Comparison of ENCODE assay signal across 2 cellular contexts in the genomic region with DNA sequence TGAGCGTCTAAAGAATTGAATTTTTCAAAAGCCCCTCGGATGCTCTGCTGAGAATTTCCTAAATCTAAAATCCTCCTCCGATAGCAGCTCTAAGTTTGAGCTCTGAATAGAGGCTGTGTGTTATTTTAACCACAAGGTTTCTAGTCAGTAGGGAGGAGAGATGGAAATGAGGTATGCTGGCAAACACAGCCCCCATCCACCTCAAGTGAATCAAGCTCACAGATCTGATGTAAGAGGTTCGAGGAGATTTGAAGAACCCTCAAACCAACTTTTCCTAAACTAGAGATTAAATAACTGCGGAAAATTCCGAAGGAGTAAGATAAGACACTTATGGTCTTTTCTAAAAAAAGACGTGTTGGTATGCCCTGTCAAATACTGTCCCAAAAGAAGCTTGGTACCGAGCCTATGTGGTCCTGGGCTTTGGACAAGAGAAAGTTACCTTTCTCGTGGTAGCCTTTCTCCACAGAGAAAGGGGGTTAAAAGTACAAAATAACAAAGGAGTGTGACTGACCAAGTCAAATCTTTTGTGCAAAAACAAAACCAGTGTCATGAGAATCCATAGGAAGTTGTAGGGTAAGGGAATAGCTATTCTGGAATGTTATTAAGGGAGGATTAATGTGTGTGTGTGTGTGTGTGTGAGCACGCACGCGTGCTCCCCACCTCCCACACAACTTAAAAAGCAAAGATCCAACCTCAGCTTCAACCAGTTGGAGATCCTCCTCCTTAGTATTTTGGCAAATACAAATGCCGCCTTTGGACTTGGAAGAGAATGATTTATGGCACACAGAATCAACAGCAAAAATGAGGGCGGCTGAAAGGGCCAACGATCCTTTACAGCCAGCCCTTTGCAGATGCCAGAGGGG.
TF ChIP-seq lines count a peak whose summit lies in the region.

No MANE protein-coding gene starts in this region.

TF ChIP-seq in GM23338, 12 proteins besides CTCF, POLR2A, EP300 and RAD21 (continued from another document and continues in another):
- TF ChIP-seq, protein P1, sequence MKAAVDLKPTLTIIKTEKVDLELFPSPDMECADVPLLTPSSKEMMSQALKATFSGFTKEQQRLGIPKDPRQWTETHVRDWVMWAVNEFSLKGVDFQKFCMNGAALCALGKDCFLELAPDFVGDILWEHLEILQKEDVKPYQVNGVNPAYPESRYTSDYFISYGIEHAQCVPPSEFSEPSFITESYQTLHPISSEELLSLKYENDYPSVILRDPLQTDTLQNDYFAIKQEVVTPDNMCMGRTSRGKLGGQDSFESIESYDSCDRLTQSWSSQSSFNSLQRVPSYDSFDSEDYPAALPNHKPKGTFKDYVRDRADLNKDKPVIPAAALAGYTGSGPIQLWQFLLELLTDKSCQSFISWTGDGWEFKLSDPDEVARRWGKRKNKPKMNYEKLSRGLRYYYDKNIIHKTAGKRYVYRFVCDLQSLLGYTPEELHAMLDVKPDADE (IDR thresholded peaks at IDR 0.05) = no peak
- no peak for TF ChIP-seq POLR2AphosphoS5 (IDR thresholded peaks at IDR 0.05; ENCODE audit: low read depth)
- no peak for TF ChIP-seq JUNB (IDR thresholded peaks at IDR 0.05; ENCODE audit: unreplicated experiment)
- no peak for TF ChIP-seq EZH2phosphoT487 (IDR thresholded peaks at IDR 0.05; ENCODE audit: unreplicated experiment)
- TF ChIP-seq, protein P2, sequence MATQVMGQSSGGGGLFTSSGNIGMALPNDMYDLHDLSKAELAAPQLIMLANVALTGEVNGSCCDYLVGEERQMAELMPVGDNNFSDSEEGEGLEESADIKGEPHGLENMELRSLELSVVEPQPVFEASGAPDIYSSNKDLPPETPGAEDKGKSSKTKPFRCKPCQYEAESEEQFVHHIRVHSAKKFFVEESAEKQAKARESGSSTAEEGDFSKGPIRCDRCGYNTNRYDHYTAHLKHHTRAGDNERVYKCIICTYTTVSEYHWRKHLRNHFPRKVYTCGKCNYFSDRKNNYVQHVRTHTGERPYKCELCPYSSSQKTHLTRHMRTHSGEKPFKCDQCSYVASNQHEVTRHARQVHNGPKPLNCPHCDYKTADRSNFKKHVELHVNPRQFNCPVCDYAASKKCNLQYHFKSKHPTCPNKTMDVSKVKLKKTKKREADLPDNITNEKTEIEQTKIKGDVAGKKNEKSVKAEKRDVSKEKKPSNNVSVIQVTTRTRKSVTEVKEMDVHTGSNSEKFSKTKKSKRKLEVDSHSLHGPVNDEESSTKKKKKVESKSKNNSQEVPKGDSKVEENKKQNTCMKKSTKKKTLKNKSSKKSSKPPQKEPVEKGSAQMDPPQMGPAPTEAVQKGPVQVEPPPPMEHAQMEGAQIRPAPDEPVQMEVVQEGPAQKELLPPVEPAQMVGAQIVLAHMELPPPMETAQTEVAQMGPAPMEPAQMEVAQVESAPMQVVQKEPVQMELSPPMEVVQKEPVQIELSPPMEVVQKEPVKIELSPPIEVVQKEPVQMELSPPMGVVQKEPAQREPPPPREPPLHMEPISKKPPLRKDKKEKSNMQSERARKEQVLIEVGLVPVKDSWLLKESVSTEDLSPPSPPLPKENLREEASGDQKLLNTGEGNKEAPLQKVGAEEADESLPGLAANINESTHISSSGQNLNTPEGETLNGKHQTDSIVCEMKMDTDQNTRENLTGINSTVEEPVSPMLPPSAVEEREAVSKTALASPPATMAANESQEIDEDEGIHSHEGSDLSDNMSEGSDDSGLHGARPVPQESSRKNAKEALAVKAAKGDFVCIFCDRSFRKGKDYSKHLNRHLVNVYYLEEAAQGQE (IDR thresholded peaks at IDR 0.05; ENCODE audit: unreplicated experiment) = no peak
- no peak for TF ChIP-seq NANOG (IDR thresholded peaks at IDR 0.05; ENCODE audit: borderline replicate concordance)
- no peak for TF ChIP-seq EZH2 (IDR thresholded peaks at IDR 0.05; ENCODE audit: low read depth, unreplicated experiment)
- no peak for TF ChIP-seq STAT1 (IDR thresholded peaks at IDR 0.05; ENCODE audit: unreplicated experiment)
- no peak for TF ChIP-seq CREB1 (CRISPR knock-in tag; IDR thresholded peaks at IDR 0.05; ENCODE audit: low read depth)

TF ChIP-seq in WTC11, 78 proteins besides CTCF, POLR2A, EP300 and RAD21:
- TF ChIP-seq, protein P3, sequence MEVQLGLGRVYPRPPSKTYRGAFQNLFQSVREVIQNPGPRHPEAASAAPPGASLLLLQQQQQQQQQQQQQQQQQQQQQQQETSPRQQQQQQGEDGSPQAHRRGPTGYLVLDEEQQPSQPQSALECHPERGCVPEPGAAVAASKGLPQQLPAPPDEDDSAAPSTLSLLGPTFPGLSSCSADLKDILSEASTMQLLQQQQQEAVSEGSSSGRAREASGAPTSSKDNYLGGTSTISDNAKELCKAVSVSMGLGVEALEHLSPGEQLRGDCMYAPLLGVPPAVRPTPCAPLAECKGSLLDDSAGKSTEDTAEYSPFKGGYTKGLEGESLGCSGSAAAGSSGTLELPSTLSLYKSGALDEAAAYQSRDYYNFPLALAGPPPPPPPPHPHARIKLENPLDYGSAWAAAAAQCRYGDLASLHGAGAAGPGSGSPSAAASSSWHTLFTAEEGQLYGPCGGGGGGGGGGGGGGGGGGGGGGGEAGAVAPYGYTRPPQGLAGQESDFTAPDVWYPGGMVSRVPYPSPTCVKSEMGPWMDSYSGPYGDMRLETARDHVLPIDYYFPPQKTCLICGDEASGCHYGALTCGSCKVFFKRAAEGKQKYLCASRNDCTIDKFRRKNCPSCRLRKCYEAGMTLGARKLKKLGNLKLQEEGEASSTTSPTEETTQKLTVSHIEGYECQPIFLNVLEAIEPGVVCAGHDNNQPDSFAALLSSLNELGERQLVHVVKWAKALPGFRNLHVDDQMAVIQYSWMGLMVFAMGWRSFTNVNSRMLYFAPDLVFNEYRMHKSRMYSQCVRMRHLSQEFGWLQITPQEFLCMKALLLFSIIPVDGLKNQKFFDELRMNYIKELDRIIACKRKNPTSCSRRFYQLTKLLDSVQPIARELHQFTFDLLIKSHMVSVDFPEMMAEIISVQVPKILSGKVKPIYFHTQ (CRISPR knock-in tag; IDR thresholded peaks at IDR 0.05) = no peak
- no peak for TF ChIP-seq PRRX2 (CRISPR knock-in tag; IDR thresholded peaks at IDR 0.05)
- no peak for TF ChIP-seq JAZF1 (CRISPR knock-in tag; IDR thresholded peaks at IDR 0.05)
- TF ChIP-seq IRF2 (CRISPR knock-in tag; IDR thresholded peaks at IDR 0.05; ENCODE audit: borderline replicate concordance, low read depth) = no peak
- no peak for TF ChIP-seq SMAD4 (CRISPR knock-in tag; IDR thresholded peaks at IDR 0.05)
- no peak for TF ChIP-seq GRHL2 (CRISPR knock-in tag; IDR thresholded peaks at IDR 0.05; ENCODE audit: insufficient replicate concordance, severe bottlenecking)
- TF ChIP-seq GTF2I (CRISPR knock-in tag; conservative IDR thresholded peaks at IDR 0.05) = no peak
- TF ChIP-seq ZNF416 (CRISPR knock-in tag; IDR thresholded peaks at IDR 0.05) = no peak
- TF ChIP-seq ZMAT4 (CRISPR knock-in tag; IDR thresholded peaks at IDR 0.05) = no peak
- no peak for TF ChIP-seq CBFB (CRISPR knock-in tag; IDR thresholded peaks at IDR 0.05; ENCODE audit: low read depth)
- TF ChIP-seq SMAD3 (CRISPR knock-in tag; IDR thresholded peaks at IDR 0.05; ENCODE audit: borderline replicate concordance) = no peak
- no peak for TF ChIP-seq HMGXB4 (CRISPR knock-in tag; IDR thresholded peaks at IDR 0.05)
